ENCODE assay signal across 8 cellular contexts in the genomic region with DNA sequence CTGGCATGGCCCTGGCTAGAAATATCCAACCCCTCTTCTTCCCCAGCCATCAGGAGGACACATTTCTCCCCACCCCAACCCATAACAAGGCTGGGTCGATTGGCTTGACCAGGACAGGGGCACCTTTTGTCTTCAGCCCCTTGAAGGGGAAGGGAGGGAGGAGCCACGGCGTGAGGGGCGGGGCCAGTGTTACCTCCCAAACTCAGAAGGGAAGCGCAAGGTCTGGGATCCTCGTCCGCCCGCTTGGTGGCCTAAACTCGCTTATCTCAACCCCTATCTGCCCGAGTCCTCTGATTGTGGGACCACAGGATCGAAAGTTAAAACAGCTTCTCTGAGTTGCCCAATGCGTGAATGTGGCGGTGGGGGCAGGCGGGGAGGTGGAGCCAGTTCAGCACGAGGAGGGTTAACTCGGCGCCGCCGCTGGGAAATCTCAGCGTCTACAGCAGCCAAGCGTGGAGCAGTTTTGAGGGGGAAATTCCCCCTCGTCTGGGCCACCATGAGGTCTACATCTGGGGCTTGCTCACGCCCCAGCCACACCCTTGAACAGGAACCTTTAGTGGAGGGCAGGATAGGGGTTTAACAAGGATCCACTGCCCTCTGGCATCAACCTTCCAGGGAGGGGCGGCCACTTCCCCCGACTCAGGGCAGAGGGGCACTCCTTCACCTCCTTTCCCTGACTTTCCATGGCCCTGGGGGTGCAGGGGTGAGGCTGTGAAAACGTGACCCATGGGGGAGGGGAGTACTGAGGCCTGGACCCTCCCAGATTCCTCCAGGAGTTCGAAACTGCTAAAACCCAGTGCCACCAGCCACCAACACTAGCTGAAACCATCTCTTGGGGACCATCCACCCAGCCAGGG. TPM values are rescaled to one million over a fixed set of nuclear protein-coding genes. Genes with fewer than 3 reads are reported as not detected.
DNase-seq lines count a peak whose midpoint lies in the region; ATAC-seq, FAIRE-seq and TF ChIP-seq lines count a peak whose summit lies in the region.

No MANE protein-coding gene starts in this region.

- H3K9ac ChIP-seq in SK-N-SH: no peak overlapping the region
- H3K9ac ChIP-seq in GM12878 (ENCODE audit: control insufficient read depth, insufficient read depth, low read length): peak overlapping the region; percentile 96

- TF ChIP-seq EP300 in SK-N-SH (IDR thresholded peaks at IDR 0.05; ENCODE audit: borderline replicate concordance in 1 of 2, low read depth in 1 of 2, low read length in 1 of 2): no peak
- TF ChIP-seq EP300 in GM12878 (IDR thresholded peaks at IDR 0.05; ENCODE audit: borderline replicate concordance in 1 of 2, control insufficient read depth in 1 of 2, low read depth in 2 of 2, low read length in 2 of 2): no peak

- TF ChIP-seq CTCF in SK-N-SH (IDR thresholded peaks at IDR 0.05) (no peak), GM12878 (IDR thresholded peaks at IDR 0.05 in 2 of 3, conservative IDR thresholded peaks at IDR 0.05 in 1 of 3; ENCODE audit: control insufficient read depth in 2 of 3, extremely low read depth in 1 of 3, insufficient read depth in 1 of 3, low read depth in 3 of 3, low read length in 3 of 3) (peak in 1 of 3 experiments; percentile 8; a peak in 1 of 6 replicates)

- H3K79me2 ChIP-seq in SK-N-SH (ENCODE audit: insufficient read depth) (no peaks in the 10 kb centered on the region), GM12878 (ENCODE audit: control insufficient read depth, insufficient read depth, low read length) (peaks cover 41% of the 10 kb centered on the region)

- H3K4me1 ChIP-seq in SK-N-SH (ENCODE audit: control insufficient read depth in 1 of 2, insufficient read depth in 2 of 2, low read depth in 1 of 2, low read length in 1 of 2) (peaks cover 0 to 9% of the 10 kb centered on the region in 2 experiments; a peak in 2 of 4 replicates), GM12878 (ENCODE audit: control insufficient read depth, insufficient read depth, low read length) (peaks cover 8% of the 10 kb centered on the region)

- ATAC-seq in SK-N-SH treated with all-trans-retinoic acid at 6 μM for 48 hours: no peak
- ATAC-seq in HG03460 (IDR thresholded peaks at IDR 0.05; ENCODE audit: unreplicated experiment): peak; percentile 49
- peak; percentile 76 for ATAC-seq in GM12878

- peak; percentile 61 for TF ChIP-seq POLR2A in GM12878 (IDR thresholded peaks at IDR 0.05; ENCODE audit: low read depth, low read length)

- peaks cover 40% of the 10 kb centered on the region for H3K4me1 Mint-ChIP-seq in T-helper 2 cell treated with Interferon-gamma antibody and Interleukin-4, amounts not matched to agents 5 μg/mL and 100 μg/mL, for 36 hours (ENCODE audit: low read depth)
- H3K4me1 Mint-ChIP-seq in immature natural killer cell: peaks cover 52 to 56% of the 10 kb centered on the region in 2 donors

- CTCF ChIA-PET in SK-N-SH (lab: Yijun Ruan, JAX) (interaction anchor here (1.1 to 5.0 kb wide), 21 partner anchors 12 to 353 kb away, joined by 3 to 240 read pairs (median 26); a partner anchor contains a TSS), GM12878 (lab: Yijun Ruan, JAX) (interaction anchor here (0.7 to 11.7 kb wide), 27 partner anchors 11 to 1638 kb away, joined by 3 to 458 read pairs (median 11); a partner anchor contains a TSS)

- FAIRE-seq in GM12878 (lab: Jason Lieb, UNC): peak; percentile 95

- H2AFZ ChIP-seq in SK-N-SH (ENCODE audit: low read depth): no peak overlapping the region
- no peak overlapping the region; the same call in 1 of the 2 replicates for H2AFZ ChIP-seq in GM12878 (ENCODE audit: control insufficient read depth, low read depth, low read length)

- TF ChIP-seq RAD21 in SK-N-SH (IDR thresholded peaks at IDR 0.05; ENCODE audit: low read length) (no peak), GM12878 (IDR thresholded peaks at IDR 0.05; ENCODE audit: insufficient read depth, low read depth, low read length) (no peak)

- no peaks in the 10 kb centered on the region for H3K9me2 ChIP-seq in SK-N-SH

- H3K9me3 Mint-ChIP-seq in T-helper 2 cell treated with Interferon-gamma antibody and Interleukin-4, amounts not matched to agents 5 μg/mL and 100 μg/mL, for 36 hours: no peaks in the 10 kb centered on the region
- peaks cover 0 to 4% (median 0%) of the 10 kb centered on the region in 6 donors for H3K9me3 Mint-ChIP-seq in immature natural killer cell

- H3K9me3 ChIP-seq in SK-N-SH: no peaks in the 10 kb centered on the region
- no peaks in the 10 kb centered on the region for H3K9me3 ChIP-seq in GM12878 (replicated peaks; ENCODE audit: control insufficient read depth, insufficient read depth, low read length)

- in situ Hi-C loops in GM12878 (cut with MboI): loop anchor here (5.0 kb wide), 3 partner anchors 43 to 353 kb away; no protein-coding TSS in a partner anchor

- H3K27me3 ChIP-seq in SK-N-SH (ENCODE audit: insufficient read depth) (no peaks in the 10 kb centered on the region), GM12878 (replicated peaks in 1 of 2; ENCODE audit: control insufficient read depth in 2 of 2, insufficient read depth in 2 of 2, low read length in 1 of 2) (no peaks in the 10 kb centered on the region)

- H4K20me1 ChIP-seq in SK-N-SH (ENCODE audit: insufficient read depth) (no peaks in the 10 kb centered on the region), GM12878 (ENCODE audit: control insufficient read depth, insufficient read depth) (no peaks in the 10 kb centered on the region)

- no peak overlapping the region for H3K27ac ChIP-seq in SK-N-SH (ENCODE audit: low read depth in 2 of 2, low read length in 1 of 2)
- peak overlapping the region; percentile 97 for H3K27ac ChIP-seq in GM12878 (ENCODE audit: control insufficient read depth, insufficient read depth)

- intact Hi-C loops in GM12878 (cut with micrococcal nuclease; ENCODE audit: unreplicated experiment): loop anchor here (1.0 to 5.0 kb wide), 4 partner anchors 17 to 358 kb away; a partner anchor contains a TSS

- peak overlapping the region; percentile 94 for H3K27ac Mint-ChIP-seq in T-helper 2 cell treated with Interferon-gamma antibody and Interleukin-4, amounts not matched to agents 5 μg/mL and 100 μg/mL, for 36 hours
- H3K27ac Mint-ChIP-seq in immature natural killer cell: peak overlapping the region; percentile 91 to 99 (median 98)

- H3K27me3 Mint-ChIP-seq in T-helper 2 cell treated with Interferon-gamma antibody and Interleukin-4, amounts not matched to agents 5 μg/mL and 100 μg/mL, for 36 hours (ENCODE audit: low read depth): no peaks in the 10 kb centered on the region
- peaks cover 14 to 23% (median 17%) of the 10 kb centered on the region in 3 donors for H3K27me3 Mint-ChIP-seq in immature natural killer cell (ENCODE audit: low read depth in 3 of 3)

- WGBS in SK-N-SH (ENCODE audit: low lambda C conversion rate): 70% methylated on average over 19 of the region's 27 CpGs
- under 1% methylated on average over 27 of the region's 27 CpGs for WGBS in GM12878 (ENCODE audit: insufficient coverage, insufficient replicate concordance, low lambda C conversion rate, missing lambda C conversion rate)

- H3K36me3 ChIP-seq in SK-N-SH (replicated peaks in 1 of 2; ENCODE audit: control insufficient read depth in 1 of 2, insufficient read depth in 2 of 2, low read length in 1 of 2): no peaks in the 10 kb centered on the region
- peaks cover 7 to 18% of the 10 kb centered on the region in 2 experiments for H3K36me3 ChIP-seq in GM12878 (ENCODE audit: control insufficient read depth in 2 of 2, insufficient read depth in 2 of 2, low read length in 1 of 2)

- H3K4me3 Mint-ChIP-seq in T-helper 2 cell treated with Interferon-gamma antibody and Interleukin-4, amounts not matched to agents 5 μg/mL and 100 μg/mL, for 36 hours: peak overlapping the region; percentile 89
- H3K4me3 Mint-ChIP-seq in immature natural killer cell: peak overlapping the region; percentile 92 to 100 (median 96)

- POLR2A ChIA-PET in SK-N-SH (lab: Yijun Ruan, JAX) (no interaction called here), GM12878 (lab: Charles Lee) (interaction anchor here (0.6 to 4.9 kb wide), 16 partner anchors 7 to 481 kb away, joined by 3 to 94 read pairs (median 12); a partner anchor contains a TSS)

- RAD21 ChIA-PET in GM12878 (lab: Charles Lee; ENCODE audit: unreplicated experiment): interaction anchor here (0.8 to 5.3 kb wide), 25 partner anchors 11 to 479 kb away, joined by 3 to 285 read pairs (median 10); a partner anchor contains a TSS

- H3K4me2 ChIP-seq in SK-N-SH: no peak overlapping the region
- peak overlapping the region; percentile 88 for H3K4me2 ChIP-seq in GM12878 (ENCODE audit: control insufficient read depth, insufficient read depth)

- peak; percentile 15 for DNase-seq in SK-N-SH
- DNase-seq in T-helper 2 cell treated with Interferon-gamma antibody and Interleukin-4, amounts not matched to agents 5 μg/mL and 100 μg/mL, for 36 hours (ENCODE audit: low spot score): peak; percentile 75
- DNase-seq in GM12878 (ENCODE audit: low read depth, low spot score): no peak
- DNase-seq in immature natural killer cell: peak; percentile 49 to 57 (median 51)
- DNase-seq in stimulated activated CD4-positive, alpha-beta T cell treated with anti-CD3 and anti-CD28 coated beads, Interleukin-1b, Interleukin-23, amount 100 ng/mL, for 4 hours (ENCODE audit: low read depth in 2 of 2): peak; percentile 66 to 70
- DNase-seq in occipital lobe (lab: John Stamatoyannopoulos, UW): no peak

- peaks cover 27% of the 10 kb centered on the region for H3K36me3 Mint-ChIP-seq in T-helper 2 cell treated with Interferon-gamma antibody and Interleukin-4, amounts not matched to agents 5 μg/mL and 100 μg/mL, for 36 hours (ENCODE audit: low read depth)
- H3K36me3 Mint-ChIP-seq in immature natural killer cell: peaks cover 7 to 17% (median 15%) of the 10 kb centered on the region in 3 donors

- H3F3A ChIP-seq in SK-N-SH (replicated peaks; ENCODE audit: insufficient read depth): no peaks in the 10 kb centered on the region

- SMC1A ChIA-PET in GM12878 (lab: Charles Lee; ENCODE audit: uncharacterized antibody, unreplicated experiment): interaction anchor here (0.7 to 8.6 kb wide), 21 partner anchors 12 to 425 kb away, joined by 3 to 246 read pairs (median 13); a partner anchor contains a TSS

- H3K4me3 ChIP-seq in SK-N-SH (ENCODE audit: low read depth in 2 of 2, low read length in 1 of 2) (no peak overlapping the region), GM12878 (peak overlapping the region; percentile 95)

- BruUV-seq in GM12878 (replicated peaks; lab: Mats Ljungman, UMichigan): TSS peak; percentile 89

RNA-seq across cellular contexts. Expression of a gene that starts 0.7 kb away (rescaled TPM):
- 0.15 and 0.42 TPM in 2 replicates for polyA plus RNA-seq in SK-N-SH (2012; rRNA removed)
- polyA plus RNA-seq in SK-N-SH (2012; cell fraction: cytosol; rRNA removed): 0.05 and 0.19 TPM in 2 replicates
- polyA plus RNA-seq in SK-N-SH (2012; cell fraction: nucleus; rRNA removed): 0.73 and 0.83 TPM in 2 replicates
- 219 and 234 TPM in 2 replicates for total RNA-seq in GM12878 (2013; cell fraction: nucleolus; rRNA removed)
- 100 and 101 TPM in 2 replicates for total RNA-seq in GM12878 (2014; rRNA removed)
- total RNA-seq in GM12878 (2014; rRNA removed; fragmentation: Illumina TruSeq; extraction: Trizol): 79.0 and 79.9 TPM in 2 replicates
- 146 and 163 TPM in 2 replicates for total RNA-seq in GM12878 (2021)
- 92.2 TPM for polyA plus RNA-seq in GM12878 (2011; ENCODE audit: low read depth)
- 107 and 176 TPM in 2 replicates for polyA plus RNA-seq in GM12878 (2011; rRNA removed)
- 210 and 211 TPM in 2 replicates for polyA plus RNA-seq in GM12878 (2011; cell fraction: cytosol; rRNA removed)
- 576 and 633 TPM in 2 replicates for polyA plus RNA-seq in GM12878 (2011; cell fraction: nucleus; rRNA removed)
- 137 and 138 TPM in 2 replicates for polyA plus RNA-seq in GM12878 (2012)
- 161 and 168 TPM in 2 replicates for polyA plus RNA-seq in GM12878 (2014; fragmentation: Illumina TruSeq; extraction: Trizol)
- polyA plus RNA-seq in GM12878 (2014; fragmentation: Nextera tagmentation; extraction: Ambion mirVana): 10 to 100 TPM; 14.2 to 17.3 TPM
- polyA plus RNA-seq in GM12878 (2014; rRNA removed): 153 and 157 TPM in 2 replicates
- polyA plus RNA-seq in GM12878 (2016; fragmentation: Nextera tagmentation; extraction: Ambion mirVana): 10 to 100 TPM; 61.0 to 63.3 TPM
- 146 and 216 TPM in 2 replicates for polyA minus RNA-seq in GM12878 (2011; rRNA and poly(A)+ RNA removed)
- polyA minus RNA-seq in GM12878 (2011; cell fraction: cytosol; rRNA and poly(A)+ RNA removed): 57.9 and 72.7 TPM in 2 replicates
- 75.9 and 146 TPM in 2 replicates for polyA minus RNA-seq in GM12878 (2011; cell fraction: nucleus; rRNA and poly(A)+ RNA removed)
- 10 to 100 TPM; 71.1 to 94.0 (median 89.1) TPM for polyA plus RNA-seq in immature natural killer cell
- 4.7 TPM for total RNA-seq in occipital lobe

RNA-seq across cellular contexts. Expression of a gene that starts 17.9 kb away (rescaled TPM):
- 18.8 and 55.0 TPM in 2 replicates for polyA plus RNA-seq in SK-N-SH (2012; rRNA removed)
- polyA plus RNA-seq in SK-N-SH (2012; cell fraction: cytosol; rRNA removed): 22.3 and 34.9 TPM in 2 replicates
- 127 and 168 TPM in 2 replicates for polyA plus RNA-seq in SK-N-SH (2012; cell fraction: nucleus; rRNA removed)
- total RNA-seq in GM12878 (2013; cell fraction: nucleolus; rRNA removed): 6.0 and 6.8 TPM in 2 replicates
- total RNA-seq in GM12878 (2014; rRNA removed): under 0.01 and 0.05 TPM in 2 replicates
- total RNA-seq in GM12878 (2014; rRNA removed; fragmentation: Illumina TruSeq; extraction: Trizol): 0.05 and 0.18 TPM in 2 replicates
- 0.93 and 1.1 TPM in 2 replicates for total RNA-seq in GM12878 (2021)
- polyA plus RNA-seq in GM12878 (2011; ENCODE audit: low read depth): 0.51 TPM
- polyA plus RNA-seq in GM12878 (2011; rRNA removed): 0.24 TPM in 2 replicates
- 0.48 and 0.57 TPM in 2 replicates for polyA plus RNA-seq in GM12878 (2011; cell fraction: cytosol; rRNA removed)
- polyA plus RNA-seq in GM12878 (2011; cell fraction: nucleus; rRNA removed): 2.5 and 3.3 TPM in 2 replicates
- polyA plus RNA-seq in GM12878 (2012): 1.2 and 1.4 TPM in 2 replicates
- polyA plus RNA-seq in GM12878 (2014; fragmentation: Illumina TruSeq; extraction: Trizol): 0.03 and 0.07 TPM in 2 replicates
- not detected for polyA plus RNA-seq in GM12878 (2014; fragmentation: Nextera tagmentation; extraction: Ambion mirVana)
- 0.09 and 0.29 TPM in 2 replicates for polyA plus RNA-seq in GM12878 (2014; rRNA removed)
- polyA plus RNA-seq in GM12878 (2016; fragmentation: Nextera tagmentation; extraction: Ambion mirVana): under 1 TPM; 0.23 to 0.28 TPM
- 1.8 TPM in 2 replicates for polyA minus RNA-seq in GM12878 (2011; rRNA and poly(A)+ RNA removed)
- 2.2 and 3.1 TPM in 2 replicates for polyA minus RNA-seq in GM12878 (2011; cell fraction: cytosol; rRNA and poly(A)+ RNA removed)
- 1.6 and 3.1 TPM in 2 replicates for polyA minus RNA-seq in GM12878 (2011; cell fraction: nucleus; rRNA and poly(A)+ RNA removed)
- polyA plus RNA-seq in immature natural killer cell: under 1 TPM in 2 of 3 donors, not detected in 1; 0.08 to 0.22 TPM
- total RNA-seq in occipital lobe: 65.4 TPM

RNA-seq across cellular contexts. Expression of a gene that starts 21.5 kb away (rescaled TPM):
- 23.7 and 24.9 TPM in 2 replicates for polyA plus RNA-seq in SK-N-SH (2012; rRNA removed)
- polyA plus RNA-seq in SK-N-SH (2012; cell fraction: cytosol; rRNA removed): 12.7 and 18.9 TPM in 2 replicates
- polyA plus RNA-seq in SK-N-SH (2012; cell fraction: nucleus; rRNA removed): 24.3 and 28.0 TPM in 2 replicates
- total RNA-seq in GM12878 (2013; cell fraction: nucleolus; rRNA removed): 27.9 and 30.3 TPM in 2 replicates
- 28.4 and 30.1 TPM in 2 replicates for total RNA-seq in GM12878 (2014; rRNA removed)
- total RNA-seq in GM12878 (2014; rRNA removed; fragmentation: Illumina TruSeq; extraction: Trizol): 13.0 and 13.6 TPM in 2 replicates
- total RNA-seq in GM12878 (2021): 28.2 and 28.5 TPM in 2 replicates
- 5.3 TPM for polyA plus RNA-seq in GM12878 (2011; ENCODE audit: low read depth)
- 25.2 and 35.2 TPM in 2 replicates for polyA plus RNA-seq in GM12878 (2011; rRNA removed)
- polyA plus RNA-seq in GM12878 (2011; cell fraction: cytosol; rRNA removed): 36.4 and 44.0 TPM in 2 replicates
- 69.8 and 77.5 TPM in 2 replicates for polyA plus RNA-seq in GM12878 (2011; cell fraction: nucleus; rRNA removed)
- 11.5 and 17.8 TPM in 2 replicates for polyA plus RNA-seq in GM12878 (2012)
- polyA plus RNA-seq in GM12878 (2014; fragmentation: Illumina TruSeq; extraction: Trizol): 7.9 and 17.0 TPM in 2 replicates
- 1 to 10 TPM in 1 of 2 experiments, under 1 TPM in 1; 0.35 to 1.0 TPM for polyA plus RNA-seq in GM12878 (2014; fragmentation: Nextera tagmentation; extraction: Ambion mirVana)
- polyA plus RNA-seq in GM12878 (2014; rRNA removed): 28.0 and 28.6 TPM in 2 replicates
- 1 to 10 TPM; 3.6 to 5.8 TPM for polyA plus RNA-seq in GM12878 (2016; fragmentation: Nextera tagmentation; extraction: Ambion mirVana)
- polyA minus RNA-seq in GM12878 (2011; rRNA and poly(A)+ RNA removed): 21.1 and 40.5 TPM in 2 replicates
- polyA minus RNA-seq in GM12878 (2011; cell fraction: cytosol; rRNA and poly(A)+ RNA removed): 14.6 and 15.7 TPM in 2 replicates
- 17.3 and 27.7 TPM in 2 replicates for polyA minus RNA-seq in GM12878 (2011; cell fraction: nucleus; rRNA and poly(A)+ RNA removed)
- polyA plus RNA-seq in immature natural killer cell: 1 to 10 TPM; 1.0 to 2.7 (median 1.3) TPM
- total RNA-seq in occipital lobe: 33.2 TPM

RNA-seq across cellular contexts. Expression of a gene that starts 31.8 kb away (rescaled TPM):
- 6.2 and 8.8 TPM in 2 replicates for polyA plus RNA-seq in SK-N-SH (2012; rRNA removed)
- 7.0 and 7.1 TPM in 2 replicates for polyA plus RNA-seq in SK-N-SH (2012; cell fraction: cytosol; rRNA removed)
- 13.4 and 24.8 TPM in 2 replicates for polyA plus RNA-seq in SK-N-SH (2012; cell fraction: nucleus; rRNA removed)
- 79.0 and 86.0 TPM in 2 replicates for total RNA-seq in GM12878 (2013; cell fraction: nucleolus; rRNA removed)
- total RNA-seq in GM12878 (2014; rRNA removed): 19.7 and 22.6 TPM in 2 replicates
- total RNA-seq in GM12878 (2014; rRNA removed; fragmentation: Illumina TruSeq; extraction: Trizol): 17.7 and 19.7 TPM in 2 replicates
- 20.7 and 20.8 TPM in 2 replicates for total RNA-seq in GM12878 (2021)
- polyA plus RNA-seq in GM12878 (2011; ENCODE audit: low read depth): 7.4 TPM
- 45.9 and 61.7 TPM in 2 replicates for polyA plus RNA-seq in GM12878 (2011; rRNA removed)
- polyA plus RNA-seq in GM12878 (2011; cell fraction: cytosol; rRNA removed): 18.3 and 22.3 TPM in 2 replicates
- 60.1 and 76.7 TPM in 2 replicates for polyA plus RNA-seq in GM12878 (2011; cell fraction: nucleus; rRNA removed)
- 9.3 and 14.8 TPM in 2 replicates for polyA plus RNA-seq in GM12878 (2012)
- 24.9 and 30.5 TPM in 2 replicates for polyA plus RNA-seq in GM12878 (2014; fragmentation: Illumina TruSeq; extraction: Trizol)
- polyA plus RNA-seq in GM12878 (2014; fragmentation: Nextera tagmentation; extraction: Ambion mirVana): 1 to 10 TPM; 4.0 to 4.7 TPM
- polyA plus RNA-seq in GM12878 (2014; rRNA removed): 17.8 and 20.6 TPM in 2 replicates
- 10 to 100 TPM; 18.2 to 20.0 TPM for polyA plus RNA-seq in GM12878 (2016; fragmentation: Nextera tagmentation; extraction: Ambion mirVana)
- polyA minus RNA-seq in GM12878 (2011; rRNA and poly(A)+ RNA removed): 26.2 and 32.9 TPM in 2 replicates
- 6.3 and 7.0 TPM in 2 replicates for polyA minus RNA-seq in GM12878 (2011; cell fraction: cytosol; rRNA and poly(A)+ RNA removed)
- polyA minus RNA-seq in GM12878 (2011; cell fraction: nucleus; rRNA and poly(A)+ RNA removed): 13.1 and 14.1 TPM in 2 replicates
- polyA plus RNA-seq in immature natural killer cell: 1 to 10 TPM; 1.6 to 4.1 (median 2.6) TPM
- 7.6 TPM for total RNA-seq in occipital lobe

RNA-seq across cellular contexts. Expression of a gene that starts 37.0 kb away (rescaled TPM):
- polyA plus RNA-seq in SK-N-SH (2012; rRNA removed): not detected in 2 replicates
- not detected in 2 replicates for polyA plus RNA-seq in SK-N-SH (2012; cell fraction: cytosol; rRNA removed)
- not detected in 2 replicates for polyA plus RNA-seq in SK-N-SH (2012; cell fraction: nucleus; rRNA removed)
- not detected in 2 replicates for total RNA-seq in GM12878 (2013; cell fraction: nucleolus; rRNA removed)
- total RNA-seq in GM12878 (2014; rRNA removed): not detected in 2 replicates
- total RNA-seq in GM12878 (2014; rRNA removed; fragmentation: Illumina TruSeq; extraction: Trizol): not detected in 2 replicates
- not detected in 2 replicates for total RNA-seq in GM12878 (2021)
- not detected for polyA plus RNA-seq in GM12878 (2011; ENCODE audit: low read depth)
- polyA plus RNA-seq in GM12878 (2011; rRNA removed): not detected in 2 replicates
- not detected in 2 replicates for polyA plus RNA-seq in GM12878 (2011; cell fraction: cytosol; rRNA removed)
- not detected in 2 replicates for polyA plus RNA-seq in GM12878 (2011; cell fraction: nucleus; rRNA removed)
- polyA plus RNA-seq in GM12878 (2012): not detected in 2 replicates
- not detected in 2 replicates for polyA plus RNA-seq in GM12878 (2014; fragmentation: Illumina TruSeq; extraction: Trizol)
- polyA plus RNA-seq in GM12878 (2014; fragmentation: Nextera tagmentation; extraction: Ambion mirVana): not detected
- polyA plus RNA-seq in GM12878 (2014; rRNA removed): not detected in 2 replicates
- not detected for polyA plus RNA-seq in GM12878 (2016; fragmentation: Nextera tagmentation; extraction: Ambion mirVana)
- not detected in 2 replicates for polyA minus RNA-seq in GM12878 (2011; rRNA and poly(A)+ RNA removed)
- not detected in 2 replicates for polyA minus RNA-seq in GM12878 (2011; cell fraction: cytosol; rRNA and poly(A)+ RNA removed)
- not detected in 2 replicates for polyA minus RNA-seq in GM12878 (2011; cell fraction: nucleus; rRNA and poly(A)+ RNA removed)
- not detected for polyA plus RNA-seq in immature natural killer cell
- not detected for total RNA-seq in occipital lobe

Comparison
In these comparisons a context has a peak if more than half of its experiments do, and no peak if none do; other contexts are left out.
1. DNase-seq: peak in SK-N-SH (single experiment), T-helper 2 cell treated with Interferon-gamma antibody and Interleukin-4, amounts not matched to agents 5 μg/mL and 100 μg/mL, for 36 hours (single experiment), immature natural killer cell (3 of 3) and stimulated activated CD4-positive, alpha-beta T cell treated with anti-CD3 and anti-CD28 coated beads, Interleukin-1b, Interleukin-23, amount 100 ng/mL, for 4 hours (2 of 2); none in GM12878 (single experiment) and occipital lobe (single experiment).
2. RNA of a gene that starts 0.7 kb away (polyA plus RNA-seq): 71.1 to 94.0 TPM in immature natural killer cell and 14.2 to 633 TPM in GM12878; 0.05 to 0.83 TPM in SK-N-SH; every median in the first group is over 4 times any median in the second.
3. RNA of a gene that starts 17.9 kb away (polyA plus RNA-seq): 18.8 to 168 TPM in SK-N-SH; 0.03 to 3.3 TPM in GM12878 and 0.08 to 0.22 TPM in immature natural killer cell; every median in the first group is over 4 times any median in the second.